21 cellular contexts compared by ENCODE assay signal in the genomic region with DNA sequence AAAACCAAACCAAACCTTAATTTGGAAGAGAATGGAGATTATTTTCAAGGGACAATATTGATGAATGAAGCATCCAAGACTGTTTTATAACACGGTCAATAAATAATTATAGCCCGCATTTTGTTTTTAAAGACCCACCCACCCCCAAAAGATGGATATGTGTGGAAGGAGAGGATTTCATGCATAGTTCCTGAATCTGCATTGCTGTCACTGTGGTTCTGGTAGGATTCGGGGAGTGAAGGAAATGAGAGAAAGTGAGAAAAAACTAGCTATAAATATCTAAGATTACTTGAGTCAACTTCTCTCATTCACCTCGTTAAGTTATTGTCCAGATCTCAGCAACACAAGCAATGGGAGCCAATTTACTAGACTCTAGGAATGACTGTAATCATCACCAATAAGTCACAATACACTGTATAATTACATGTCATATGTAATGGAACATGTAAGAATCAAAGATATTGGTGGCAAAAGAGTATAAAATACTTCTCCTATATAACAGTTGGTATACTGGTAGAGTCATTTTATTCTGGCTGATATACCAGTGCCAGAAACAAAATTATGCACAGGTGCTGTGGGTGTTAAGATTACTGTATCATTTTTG.
"Had no signal": no experiment of that assay in that cellular context is flagged by ENCODE, and none has a peak within 500 bp of the region (broad histone marks: within the 10 kb centered on the region; RNA-seq: fewer than 3 reads in every experiment).

No MANE protein-coding gene starts in this region.

- DNase-seq: activated B cell treated with CpG ODN at 0.5 μM for 24 hours; activated CD4-positive, alpha-beta T cell treated with anti-CD3 and anti-CD28 coated beads, Interleukin-2, amount 50 U/mL, for 4 hours; adrenal gland; effector CD8-positive, alpha-beta T cell; gastrocnemius medialis; head of caudate nucleus; kidney; midbrain; nephron progenitor cell; occipital lobe; posterior cingulate gyrus; retina; SK-N-SH; stimulated activated naive CD4-positive, alpha-beta T cell; substantia nigra; T-helper 9 cell had no signal

- H3K27ac Mint-ChIP-seq: activated B cell treated with CpG ODN at 0.5 μM for 24 hours; dendritic cell treated with granulocyte-macrophage colony-stimulating factor and Interleukin-4, amounts not matched to agents 40 ng/mL and 50 ng/mL, for 4 days; nephron progenitor cell had no signal

- H3K27ac ChIP-seq: adrenal gland, gastrocnemius medialis, tibial nerve had no signal

- H3K4me3 ChIP-seq: adrenal gland, gastrocnemius medialis, lung, tibial nerve had no signal

- H3K9me3 Mint-ChIP-seq: activated B cell treated with CpG ODN at 0.5 μM for 24 hours; activated T-helper 1 cell treated with anti-CD3 and anti-CD28 coated beads, Interleukin-12 subunit alpha, Interleukin-12 subunit beta, Interleukin-2, Interleukin-4 antibody, amounts not matched to agents 30 ng/mL and 10 ng/mL and 1 ng/mL, durations not matched to agents 14 hours and 24 hours and 36 hours; dendritic cell treated with granulocyte-macrophage colony-stimulating factor and Interleukin-4, amounts not matched to agents 40 ng/mL and 50 ng/mL, for 4 days; nephron progenitor cell had no signal

- H3K9me3 ChIP-seq: adrenal gland, gastrocnemius medialis, SK-N-SH, tibial nerve had no signal

- H3K4me3 Mint-ChIP-seq: activated B cell treated with CpG ODN at 0.5 μM for 24 hours; activated T-helper 1 cell treated with anti-CD3 and anti-CD28 coated beads, Interleukin-12 subunit alpha, Interleukin-12 subunit beta, Interleukin-2, Interleukin-4 antibody, amounts not matched to agents 30 ng/mL and 10 ng/mL and 1 ng/mL, durations not matched to agents 14 hours and 24 hours and 36 hours; dendritic cell treated with granulocyte-macrophage colony-stimulating factor and Interleukin-4, amounts not matched to agents 40 ng/mL and 50 ng/mL, for 4 days; nephron progenitor cell had no signal

- H3K27me3 ChIP-seq: adrenal gland, gastrocnemius medialis, tibial nerve had no signal

- H3K4me1 Mint-ChIP-seq: nephron progenitor cell had no signal

- ATAC-seq: gastrocnemius medialis, left lobe of liver had no signal

- H3K4me1 ChIP-seq: adrenal gland, gastrocnemius medialis, tibial nerve had no signal

- H3K27me3 Mint-ChIP-seq: activated B cell treated with CpG ODN at 0.5 μM for 24 hours; dendritic cell treated with granulocyte-macrophage colony-stimulating factor and Interleukin-4, amounts not matched to agents 40 ng/mL and 50 ng/mL, for 4 days had no signal
